ENCODE assay signal across 8 cellular contexts in genomic region chr6:6810727-6811126, GRCh38.
DNase-seq lines count a peak whose midpoint lies in the region; ATAC-seq and TF ChIP-seq lines count a peak whose summit lies in the region.

No MANE protein-coding gene starts in this region.

- TF ChIP-seq CTCF in colonic mucosa (IDR thresholded peaks at IDR 0.05) (no peak), psoas muscle (IDR thresholded peaks at IDR 0.05) (no peak)

- no peaks in the 10 kb centered on the region for H3K27me3 ChIP-seq in colonic mucosa
- H3K27me3 ChIP-seq in psoas muscle (ENCODE audit: insufficient read depth in 3 of 3, low read length in 2 of 3): no peaks in the 10 kb centered on the region

- H3K36me3 ChIP-seq in colonic mucosa (no peaks in the 10 kb centered on the region), psoas muscle (ENCODE audit: insufficient read depth in 1 of 2, low read depth in 1 of 2) (no peaks in the 10 kb centered on the region)

- H3K4me1 ChIP-seq in colonic mucosa (no peaks in the 10 kb centered on the region), psoas muscle (peaks cover 13% of the 10 kb centered on the region)

- H3K9me3 ChIP-seq in colonic mucosa (no peaks in the 10 kb centered on the region), psoas muscle (no peaks in the 10 kb centered on the region)

- no peak for DNase-seq in colonic mucosa
- DNase-seq in psoas muscle: no peak
- no peak for DNase-seq in NCI-H69 (lab: John Stamatoyannopoulos, UW)
- DNase-seq in KG1 (lab: John Stamatoyannopoulos, UW): no peak
- DNase-seq in Ammon's horn (ENCODE audit: low spot score): no peak

- intact Hi-C loops in colonic mucosa (cut with DNase I) (no loop called here), psoas muscle (cut with DNase I) (no loop called here)

- 67 to 71% (median 71%) methylated on average over 6 of the region's 6 CpGs for WGBS in psoas muscle, 3 donors

- peak overlapping the region in 1 of 2 donors; percentile 72 for H3K9ac ChIP-seq in colonic mucosa (ENCODE audit: low read depth in 2 of 2, low read length in 2 of 2)

- ATAC-seq in GM18519 (IDR thresholded peaks at IDR 0.05; ENCODE audit: low FRiP score, unreplicated experiment): peak; percentile 41
- ATAC-seq in HG03442 (IDR thresholded peaks at IDR 0.05; ENCODE audit: unreplicated experiment): peak; percentile 57
- ATAC-seq in psoas muscle: peak in 1 of 4 donors; percentile 13
- no peak for ATAC-seq in GM18502 (IDR thresholded peaks at IDR 0.05; ENCODE audit: poor library complexity, unreplicated experiment)

- H3K4me3 ChIP-seq in colonic mucosa: peak overlapping the region; percentile 11
- peak overlapping the region; percentile 51 for H3K4me3 ChIP-seq in psoas muscle

- peak overlapping the region; percentile 78 for H3K27ac ChIP-seq in colonic mucosa
- H3K27ac ChIP-seq in psoas muscle: peak overlapping the region; percentile 32
